Comparison of ENCODE assay signal across 8 cellular contexts in genomic region chr1:40315795-40316594, GRCh38. TPM values are rescaled to one million over a fixed set of nuclear protein-coding genes. Genes with fewer than 3 reads are reported as not detected.
DNase-seq lines count a peak whose midpoint lies in the region; ATAC-seq and TF ChIP-seq lines count a peak whose summit lies in the region.

No MANE protein-coding gene starts in this region.

- in situ Hi-C loops in mammary epithelial cell (cut with MboI; ENCODE audit: low sequenced_read_pairs in 2 of 2): no loop called here

- H3K27ac ChIP-seq in RWPE2 (ENCODE audit: poor library complexity, severe bottlenecking) (no peak overlapping the region), mammary epithelial cell (ENCODE audit: insufficient read depth, low read depth, low read length) (no peak overlapping the region)

- no peaks in the 10 kb centered on the region for H3K9me3 Mint-ChIP-seq in stimulated activated memory B cell treated with anti-CD40 and anti-IgM and Interleukin-4, amounts not matched to agents 10 μg/mL and 1 μg/mL and 100 μg/mL, for 72 hours

- peak; percentile 65 for DNase-seq in NCI-H82 (lab: John Stamatoyannopoulos, UW)
- no peak for DNase-seq in NCI-H82 treated with DMSO at 0.1 percent for 48 hours (lab: John Stamatoyannopoulos, UW; ENCODE audit: unreplicated experiment)
- DNase-seq in RWPE2 (ENCODE audit: low spot score): no peak
- no peak for DNase-seq in mammary epithelial cell
- no peak for DNase-seq in left lobe of liver (ENCODE audit: low spot score)
- no peak for DNase-seq in GDM1 (lab: John Stamatoyannopoulos, UW)
- no peak for DNase-seq in posterior vena cava (ENCODE audit: low spot score)

- no peak overlapping the region for H3K9ac ChIP-seq in mammary epithelial cell (ENCODE audit: insufficient read depth, low read length)

- H3K4me3 ChIP-seq in RWPE2 (ENCODE audit: severe bottlenecking): peak overlapping the region; percentile 37
- peak overlapping the region in 2 of 3 experiments; percentile 29 to 30 for H3K4me3 ChIP-seq in mammary epithelial cell (replicated peaks in 1 of 3; ENCODE audit: insufficient read depth in 1 of 3, low read depth in 2 of 3, low read length in 3 of 3)

- H3K4me1 ChIP-seq in RWPE2 (ENCODE audit: insufficient read depth, poor library complexity, severe bottlenecking): no peaks in the 10 kb centered on the region
- peaks cover 20% of the 10 kb centered on the region for H3K4me1 ChIP-seq in mammary epithelial cell (ENCODE audit: insufficient read depth, low read length)

- no peaks in the 10 kb centered on the region for H3K9me3 ChIP-seq in RWPE2 (ENCODE audit: severe bottlenecking)
- no peaks in the 10 kb centered on the region for H3K9me3 ChIP-seq in mammary epithelial cell (replicated peaks; ENCODE audit: insufficient read depth, low read length)

- H3K4me3 Mint-ChIP-seq in stimulated activated memory B cell treated with anti-CD40 and anti-IgM and Interleukin-4, amounts not matched to agents 10 μg/mL and 1 μg/mL and 100 μg/mL, for 72 hours: peak overlapping the region; percentile 85

- CTCF ChIA-PET in mammary epithelial cell (lab: Charles Lee; ENCODE audit: low non-redundant PET): interaction anchor here (1.0 kb wide), 1 partner anchor 172 kb away, joined by 4 read pairs; no protein-coding TSS in a partner anchor

- H3K27ac Mint-ChIP-seq in stimulated activated memory B cell treated with anti-CD40 and anti-IgM and Interleukin-4, amounts not matched to agents 10 μg/mL and 1 μg/mL and 100 μg/mL, for 72 hours: peak overlapping the region; percentile 86

- peaks cover 24% of the 10 kb centered on the region for H3K27me3 ChIP-seq in RWPE2 (ENCODE audit: insufficient read depth, poor library complexity, severe bottlenecking)
- H3K27me3 ChIP-seq in mammary epithelial cell (ENCODE audit: insufficient read depth, low read length): peaks cover 14% of the 10 kb centered on the region

- no peaks in the 10 kb centered on the region for H3K36me3 Mint-ChIP-seq in stimulated activated memory B cell treated with anti-CD40 and anti-IgM and Interleukin-4, amounts not matched to agents 10 μg/mL and 1 μg/mL and 100 μg/mL, for 72 hours

- intact Hi-C loops in mammary epithelial cell (cut with micrococcal nuclease): loop anchor here (1.0 to 2.0 kb wide), 2 partner anchors 45 to 163 kb away; no protein-coding TSS in a partner anchor
- intact Hi-C loops in posterior vena cava (cut with DNase I): loop anchor here in 1 of 2 donors (5.0 kb wide), 1 partner anchor 154 kb away; the partner anchor contains the start of gene RLF

- H4K20me1 ChIP-seq in mammary epithelial cell (ENCODE audit: insufficient read depth, low read length): no peaks in the 10 kb centered on the region

- dilution Hi-C loops in mammary epithelial cell (cut with HindIII; ENCODE audit: low sequenced_read_pairs): no loop called here

- H3K27me3 Mint-ChIP-seq in stimulated activated memory B cell treated with anti-CD40 and anti-IgM and Interleukin-4, amounts not matched to agents 10 μg/mL and 1 μg/mL and 100 μg/mL, for 72 hours: no peaks in the 10 kb centered on the region

- WGBS in mammary epithelial cell (ENCODE audit: low coverage, missing lambda C conversion rate): 18% methylated on average over 33 of the region's 41 CpGs

- peak; percentile 8; the same call in 1 of the 3 replicates for ATAC-seq in RWPE2 (ENCODE audit: low read depth)
- ATAC-seq in left lobe of liver: peak; percentile 45
- peak; percentile 5 for ATAC-seq in stimulated activated memory B cell treated with anti-CD40 and anti-IgM and Interleukin-4, amounts not matched to agents 10 μg/mL and 1 μg/mL and 100 μg/mL, for 72 hours

- H3K4me2 ChIP-seq in mammary epithelial cell (ENCODE audit: insufficient read depth, low read depth, low read length): peak overlapping the region; percentile 92

- BruUV-seq in mammary epithelial cell (replicated peaks; lab: Mats Ljungman, UMichigan): no TSS peak

- TF ChIP-seq CTCF in RWPE2 (IDR thresholded peaks at IDR 0.05; ENCODE audit: poor library complexity, severe bottlenecking): no peak
- TF ChIP-seq CTCF in mammary epithelial cell (conservative IDR thresholded peaks at IDR 0.05 in 1 of 2, IDR thresholded peaks at IDR 0.05 in 1 of 2; ENCODE audit: extremely low read depth in 1 of 2, insufficient read depth in 1 of 2, low read depth in 1 of 2, low read length in 2 of 2): no peak

- no peaks in the 10 kb centered on the region for H3K36me3 ChIP-seq in RWPE2 (ENCODE audit: low read depth)
- no peaks in the 10 kb centered on the region for H3K36me3 ChIP-seq in mammary epithelial cell (ENCODE audit: insufficient read depth, low read length)

- H3K4me1 Mint-ChIP-seq in stimulated activated memory B cell treated with anti-CD40 and anti-IgM and Interleukin-4, amounts not matched to agents 10 μg/mL and 1 μg/mL and 100 μg/mL, for 72 hours: peaks cover 64% of the 10 kb centered on the region

- no peaks in the 10 kb centered on the region for H3K79me2 ChIP-seq in mammary epithelial cell (ENCODE audit: insufficient read depth, low read length)

- H2AFZ ChIP-seq in mammary epithelial cell (ENCODE audit: low read depth, low read length): peak overlapping the region; percentile 100

RNA-seq across cellular contexts. Expression of gene COL9A2, which starts 1.1 kb away (rescaled TPM):
- total RNA-seq in mammary epithelial cell (1 to 10 TPM in 1 of 2 donors, under 1 TPM in 1; 0.40 to 4.0 TPM), left lobe of liver (0.45 TPM), posterior vena cava (1 to 10 TPM in 1 of 2 donors, under 1 TPM in 1; 0.67 to 3.1 TPM)
- polyA plus RNA-seq in mammary epithelial cell: 0.23 TPM
- polyA minus RNA-seq in mammary epithelial cell: 2.4 TPM

RNA-seq across cellular contexts. Expression of gene SMAP2, which starts 57.5 kb away (rescaled TPM):
- total RNA-seq in mammary epithelial cell (10 to 100 TPM; 17.5 to 20.5 TPM), left lobe of liver (36.4 TPM), posterior vena cava (10 to 100 TPM; 26.0 to 44.8 TPM)
- polyA plus RNA-seq in mammary epithelial cell: 17.2 TPM
- 39.2 TPM for polyA minus RNA-seq in mammary epithelial cell

RNA-seq across cellular contexts. Expression of gene ZMPSTE24, which starts 58.0 kb away (rescaled TPM):
- total RNA-seq in mammary epithelial cell (10 to 100 TPM; 51.2 to 93.5 TPM), left lobe of liver (19.5 TPM), posterior vena cava (10 to 100 TPM; 42.3 to 51.4 TPM)
- polyA plus RNA-seq in mammary epithelial cell: 24.1 TPM
- polyA minus RNA-seq in mammary epithelial cell: 32.7 TPM
